In genomic region chr1:89761901-89762300, GRCh38 we compare ENCODE assay signal across 1 cellular context.
TF ChIP-seq lines count a peak whose summit lies in the region.

No MANE protein-coding gene starts in this region.

TF ChIP-seq in IMR-90, 13 proteins besides CTCF, POLR2A, EP300 and RAD21:
- TF ChIP-seq MXI1 (IDR thresholded peaks at IDR 0.05; ENCODE audit: borderline replicate concordance, low read depth, low read length) (no peak), MAFK (IDR thresholded peaks at IDR 0.05; ENCODE audit: low read depth, low read length) (no peak), MAZ (IDR thresholded peaks at IDR 0.05; ENCODE audit: borderline replicate concordance, low read depth, low read length) (no peak), BHLHE40 (IDR thresholded peaks at IDR 0.05; ENCODE audit: low read depth, low read length) (no peak), NFE2L2 (IDR thresholded peaks at IDR 0.05; ENCODE audit: low read depth, low read length) (no peak), RFX5 (IDR thresholded peaks at IDR 0.05; ENCODE audit: low read depth, low read length) (no peak), CHD1 (IDR thresholded peaks at IDR 0.05; ENCODE audit: low read depth, low read length) (no peak), SMC3 (IDR thresholded peaks at IDR 0.05; ENCODE audit: low read depth, low read length) (no peak)
TF ChIP-seq in IMR-90: peak in this region for 0.
